8 cellular contexts compared by ENCODE assay signal in the genomic region with DNA sequence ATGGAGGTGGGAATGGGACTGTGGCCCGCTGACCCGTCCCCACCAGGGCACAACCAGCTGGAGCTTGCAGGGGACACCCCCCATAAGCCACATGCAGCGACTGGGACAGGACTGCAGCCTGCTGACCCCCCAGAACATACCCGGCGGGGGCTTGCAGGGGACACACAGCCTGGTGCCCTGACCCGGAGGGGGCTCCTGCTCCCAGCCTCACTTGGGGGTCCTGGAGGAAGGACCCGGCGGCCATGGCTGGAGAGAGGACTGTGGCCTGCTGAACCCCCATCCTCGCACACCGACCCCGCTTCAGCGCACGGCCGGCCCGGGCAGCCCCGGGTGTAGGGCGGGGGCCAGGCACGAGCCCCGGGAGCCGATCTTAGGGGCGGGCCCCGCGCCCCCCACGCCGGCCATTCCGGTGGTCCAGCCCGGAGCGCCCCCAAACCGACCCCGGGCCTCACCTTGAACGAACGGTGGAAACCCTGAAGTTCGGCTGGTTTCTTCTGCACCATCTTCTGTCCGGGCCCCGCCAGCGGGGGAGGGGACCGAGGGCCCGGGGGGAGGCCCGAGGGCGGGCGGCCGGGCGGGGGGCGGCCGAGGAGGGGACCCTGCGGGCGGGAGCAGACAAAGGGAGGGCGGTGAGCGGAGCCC.
A peak's percentile ranks its signal among the peaks of the same experiment; 100 is the strongest.
DNase-seq lines count a peak whose midpoint lies in the region; ATAC-seq lines count a peak whose summit lies in the region.

No MANE protein-coding gene starts in this region.

- no peaks in the 10 kb centered on the region for H3K4me1 ChIP-seq in iPS-15b (ENCODE audit: control insufficient read depth, insufficient read depth, low read length)

- in situ Hi-C loops in KBM-7 (cut with MboI; ENCODE audit: low pct_unique_long_range_greater_than_20kb, low sequenced_read_pairs), result no loop called here

- peak; percentile 45 for DNase-seq in DMS53 (lab: John Stamatoyannopoulos, UW)
- DNase-seq in DMS53 treated with DMSO at 0.1 percent for 48 hours (lab: John Stamatoyannopoulos, UW; ENCODE audit: unreplicated experiment), result no peak
- DNase-seq in stimulated activated naive B cell treated with anti-CD40 and anti-IgM and Interleukin-4, amounts not matched to agents 10 μg/mL and 1 μg/mL and 100 μg/mL, for 72 hours, result no peak
- no peak for DNase-seq in HPDE6-E6E7 (ENCODE audit: extremely low spot score)
- no peak for DNase-seq in KBM-7

- peaks cover 29% of the 10 kb centered on the region for H3K36me3 ChIP-seq in iPS-15b (ENCODE audit: control insufficient read depth, insufficient read depth, low read length)

- H3K4me3 Mint-ChIP-seq in activated naive CD8-positive, alpha-beta T cell, result peak overlapping the region; percentile 84
- H3K4me3 Mint-ChIP-seq in stimulated activated naive B cell treated with anti-CD40 and anti-IgM and Interleukin-4, amounts not matched to agents 10 μg/mL and 1 μg/mL and 100 μg/mL, for 72 hours, result peak overlapping the region; percentile 86 to 88

- peak overlapping the region; percentile 85 for H3K9ac ChIP-seq in iPS-15b (ENCODE audit: low read depth, low read length)

- no peaks in the 10 kb centered on the region for H3K27me3 Mint-ChIP-seq in activated naive CD8-positive, alpha-beta T cell
- H3K27me3 Mint-ChIP-seq in stimulated activated naive B cell treated with anti-CD40 and anti-IgM and Interleukin-4, amounts not matched to agents 10 μg/mL and 1 μg/mL and 100 μg/mL, for 72 hours, result no peaks in the 10 kb centered on the region

- peak; percentile 0 for ATAC-seq in HG03108 (IDR thresholded peaks at IDR 0.05; ENCODE audit: unreplicated experiment)
- peak; percentile 11 to 17 for ATAC-seq in stimulated activated naive B cell treated with anti-CD40 and anti-IgM and Interleukin-4, amounts not matched to agents 10 μg/mL and 1 μg/mL and 100 μg/mL, for 72 hours (replicated peaks)

- peaks cover 38% of the 10 kb centered on the region for H3K4me1 Mint-ChIP-seq in activated naive CD8-positive, alpha-beta T cell (ENCODE audit: low read depth)
- peaks cover 42 to 83% of the 10 kb centered on the region in 2 donors for H3K4me1 Mint-ChIP-seq in stimulated activated naive B cell treated with anti-CD40 and anti-IgM and Interleukin-4, amounts not matched to agents 10 μg/mL and 1 μg/mL and 100 μg/mL, for 72 hours

- H3K36me3 Mint-ChIP-seq in activated naive CD8-positive, alpha-beta T cell, result no peaks in the 10 kb centered on the region
- peaks cover 11 to 32% of the 10 kb centered on the region in 2 donors for H3K36me3 Mint-ChIP-seq in stimulated activated naive B cell treated with anti-CD40 and anti-IgM and Interleukin-4, amounts not matched to agents 10 μg/mL and 1 μg/mL and 100 μg/mL, for 72 hours

- no peaks in the 10 kb centered on the region for H3K9me3 Mint-ChIP-seq in activated naive CD8-positive, alpha-beta T cell (ENCODE audit: low read depth)
- H3K9me3 Mint-ChIP-seq in stimulated activated naive B cell treated with anti-CD40 and anti-IgM and Interleukin-4, amounts not matched to agents 10 μg/mL and 1 μg/mL and 100 μg/mL, for 72 hours, result no peaks in the 10 kb centered on the region

- peak overlapping the region; percentile 79 for H3K4me3 ChIP-seq in iPS-15b (ENCODE audit: low read depth, low read length)

- H3K9me3 ChIP-seq in iPS-15b (ENCODE audit: control insufficient read depth, insufficient read depth, low read length), result no peaks in the 10 kb centered on the region

- no peak overlapping the region for H3K27ac Mint-ChIP-seq in activated naive CD8-positive, alpha-beta T cell
- H3K27ac Mint-ChIP-seq in stimulated activated naive B cell treated with anti-CD40 and anti-IgM and Interleukin-4, amounts not matched to agents 10 μg/mL and 1 μg/mL and 100 μg/mL, for 72 hours, result peak overlapping the region; percentile 90

- H3K27me3 ChIP-seq in iPS-15b (ENCODE audit: control insufficient read depth, insufficient read depth, low read length), result no peaks in the 10 kb centered on the region
